ENCODE assay signal across 8 cellular contexts in the genomic region with DNA sequence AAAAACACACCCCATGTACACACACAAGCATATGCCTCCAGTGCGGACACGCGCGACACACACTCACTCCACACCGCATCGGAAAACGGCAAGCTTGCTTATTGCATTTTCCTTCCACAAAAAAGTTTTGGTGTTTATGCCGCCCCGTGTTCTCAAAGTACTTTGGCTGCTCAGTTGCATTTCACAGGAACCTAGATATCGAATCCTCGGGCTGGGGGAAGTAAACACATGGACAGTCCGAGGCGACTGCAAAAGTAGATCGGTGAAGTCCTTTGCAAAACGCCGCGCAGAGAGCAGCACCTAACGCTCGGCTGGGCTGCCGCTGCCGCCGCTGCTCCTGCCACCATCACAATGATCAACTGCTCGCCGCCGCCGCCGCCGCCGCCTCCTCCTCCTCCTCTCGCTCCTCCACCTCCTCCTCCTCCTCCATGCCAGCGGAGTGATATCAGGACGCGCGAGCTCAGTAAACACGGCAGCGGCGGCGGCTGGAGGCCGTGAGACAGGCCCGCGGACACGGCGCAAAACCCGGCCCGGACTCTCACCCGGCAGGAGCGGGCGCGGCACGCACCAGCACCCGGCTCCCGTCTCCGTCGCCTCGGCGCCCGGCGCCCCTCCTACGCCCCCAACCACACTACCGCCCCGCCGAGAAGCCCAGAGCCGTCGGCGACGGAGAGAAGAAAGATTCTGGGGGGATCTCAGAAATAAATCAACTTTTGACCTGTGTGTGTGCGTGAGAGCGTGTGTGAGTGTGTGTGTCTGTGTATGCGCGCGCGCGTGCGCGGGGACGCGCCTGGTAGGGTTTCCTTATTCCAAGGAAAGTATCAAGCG. TPM values are rescaled to one million over a fixed set of nuclear protein-coding genes. Genes with fewer than 3 reads are reported as not detected.
DNase-seq lines count a peak whose midpoint lies in the region; ATAC-seq and TF ChIP-seq lines count a peak whose summit lies in the region.

MAML3 (minus strand) TSS at position 441 of the 828 bp plus-strand sequence. CDS start 857 bp downstream, outside the sequence.

- no peak within 1 kb of the TSS for H4K91ac ChIP-seq in neuronal stem cell (ENCODE audit: low read depth, low read length, poor library complexity)

- peak within 1 kb of the TSS; percentile 97 for H2BK120ac ChIP-seq in neuronal stem cell (ENCODE audit: low read depth, low read length)

- CTCF ChIA-PET in HCT116 (lab: Charles Lee), result interaction anchor here (0.8 to 1.4 kb wide), 3 partner anchors 96 to 99 kb away, joined by 3 to 6 read pairs (median 5); no protein-coding TSS in a partner anchor
- CTCF ChIA-PET in activated naive CD4-positive, alpha-beta T cell treated with anti-CD3 and anti-CD28 coated beads, Interleukin-2, amount 10 ng/mL, durations not matched to agents 7 days and 5 days (lab: Charles Lee), result interaction anchor here (1.0 to 1.4 kb wide), 3 partner anchors 55 to 100 kb away, joined by 3 to 4 read pairs (median 3); no protein-coding TSS in a partner anchor

- no peak for TF ChIP-seq RAD21 in HCT116 (IDR thresholded peaks at IDR 0.05; ENCODE audit: low read depth)

- TF ChIP-seq CTCF in HCT116 (IDR thresholded peaks at IDR 0.05 in 2 of 3, conservative IDR thresholded peaks at IDR 0.05 in 1 of 3; ENCODE audit: borderline replicate concordance in 1 of 3, insufficient read depth in 1 of 3, low read depth in 2 of 3, low read length in 2 of 3) (no peak), gastroesophageal sphincter (IDR thresholded peaks at IDR 0.05) (peak in 1 of 4 experiments; percentile 15), stomach (IDR thresholded peaks at IDR 0.05) (no peak)

- POLR2A ChIA-PET in HCT116 (lab: Charles Lee), result interaction anchor here (0.6 to 1.7 kb wide), 6 partner anchors 37 to 99 kb away, joined by 3 to 8 read pairs (median 4); no protein-coding TSS in a partner anchor

- BruUV-seq in HCT116 (replicated peaks; lab: Mats Ljungman, UMichigan), result TSS peak; percentile 56

- H2AFZ ChIP-seq in HCT116 (ENCODE audit: low read depth, low read length, poor library complexity, severe bottlenecking), result peak within 1 kb of the TSS; percentile 88
- H2AFZ ChIP-seq in neuronal stem cell (ENCODE audit: low read length), result peak within 1 kb of the TSS; percentile 85

- H3K9me3 ChIP-seq in HCT116 (ENCODE audit: control insufficient read depth in 1 of 2, insufficient read depth in 1 of 2, low read depth in 1 of 2, low read length in 2 of 2) (no peaks in the 10 kb centered on the region), SK-N-MC (ENCODE audit: low read depth, low read length) (no peaks in the 10 kb centered on the region), gastroesophageal sphincter (no peaks in the 10 kb centered on the region), neuronal stem cell (replicated peaks in 1 of 2; ENCODE audit: control insufficient read depth in 2 of 2, insufficient read depth in 1 of 2, low read depth in 1 of 2, low read length in 2 of 2) (no peaks in the 10 kb centered on the region), stomach (no peaks in the 10 kb centered on the region)

- H2BK5ac ChIP-seq in neuronal stem cell (ENCODE audit: low read length), result peak within 1 kb of the TSS; percentile 98

- peak within 1 kb of the TSS; percentile 87 for H2BK15ac ChIP-seq in neuronal stem cell (ENCODE audit: low read length)

- no peak within 1 kb of the TSS for H3K4ac ChIP-seq in neuronal stem cell (ENCODE audit: low read length)

- H3K27me3 Mint-ChIP-seq in activated naive CD4-positive, alpha-beta T cell treated with anti-CD3 and anti-CD28 coated beads, Interleukin-2, amount 10 ng/mL, durations not matched to agents 7 days and 5 days, result peaks cover 83% of the 10 kb centered on the region

- no peaks in the 10 kb centered on the region for H3K79me2 ChIP-seq in HCT116 (ENCODE audit: insufficient read depth, low read length)

- H3K4me2 ChIP-seq in HCT116 (ENCODE audit: low read length), result peak within 1 kb of the TSS; percentile 97
- peak within 1 kb of the TSS; percentile 87 for H3K4me2 ChIP-seq in neuronal stem cell (ENCODE audit: insufficient read depth, low read length, poor library complexity, severe bottlenecking)

- TF ChIP-seq EP300 in gastroesophageal sphincter (IDR thresholded peaks at IDR 0.05) (no peak), stomach (IDR thresholded peaks at IDR 0.05) (no peak)

- H3K4me3 ChIP-seq in HCT116 (replicated peaks in 1 of 2; ENCODE audit: low read depth in 1 of 2, low read length in 2 of 2), result peak within 1 kb of the TSS; percentile 70 to 80
- H3K4me3 ChIP-seq in SK-N-MC, result peak within 1 kb of the TSS; percentile 89
- peak within 1 kb of the TSS; percentile 59 to 86 for H3K4me3 ChIP-seq in gastroesophageal sphincter
- peak within 1 kb of the TSS; percentile 97 to 98 for H3K4me3 ChIP-seq in neuronal stem cell (ENCODE audit: low read length in 2 of 2)
- peak within 1 kb of the TSS; percentile 68 to 81 (median 74) for H3K4me3 ChIP-seq in stomach

- H3K23ac ChIP-seq in neuronal stem cell (ENCODE audit: low read depth, low read length, poor library complexity), result peak within 1 kb of the TSS; percentile 97

- no peak within 1 kb of the TSS for H2BK12ac ChIP-seq in neuronal stem cell (ENCODE audit: low read length)

- peak within 1 kb of the TSS; percentile 76 for H3K4me3 Mint-ChIP-seq in activated naive CD4-positive, alpha-beta T cell treated with anti-CD3 and anti-CD28 coated beads, Interleukin-2, amount 10 ng/mL, durations not matched to agents 7 days and 5 days

- H3K27me3 ChIP-seq in HCT116 (ENCODE audit: insufficient read depth, low read length) (no peaks in the 10 kb centered on the region), gastroesophageal sphincter (no peaks in the 10 kb centered on the region), neuronal stem cell (ENCODE audit: control insufficient read depth in 3 of 3, insufficient read depth in 3 of 3, low read depth in 1 of 3, low read length in 3 of 3) (no peaks in the 10 kb centered on the region), stomach (no peaks in the 10 kb centered on the region)

- H3K36me3 Mint-ChIP-seq in activated naive CD4-positive, alpha-beta T cell treated with anti-CD3 and anti-CD28 coated beads, Interleukin-2, amount 10 ng/mL, durations not matched to agents 7 days and 5 days, result no peaks in the 10 kb centered on the region

- H3K9ac ChIP-seq in HCT116 (ENCODE audit: low read length) (peak within 1 kb of the TSS; percentile 69), SK-N-MC (ENCODE audit: insufficient read length) (peak within 1 kb of the TSS; percentile 83), neuronal stem cell (ENCODE audit: low read depth, low read length, poor library complexity) (peak within 1 kb of the TSS; percentile 97)

- H3K36me3 ChIP-seq in HCT116 (ENCODE audit: control insufficient read depth in 1 of 2, insufficient read depth in 2 of 2, low read length in 2 of 2) (no peaks in the 10 kb centered on the region), SK-N-MC (ENCODE audit: insufficient read depth, low read length) (no peaks in the 10 kb centered on the region), gastroesophageal sphincter (no peaks in the 10 kb centered on the region), neuronal stem cell (replicated peaks in 1 of 2; ENCODE audit: control insufficient read depth in 2 of 2, insufficient read depth in 2 of 2, low read length in 2 of 2) (no peaks in the 10 kb centered on the region), stomach (no peaks in the 10 kb centered on the region)

- in situ Hi-C loops in Caki2 (cut with HindIII; ENCODE audit: low pct_unique_long_range_greater_than_20kb, low sequenced_read_pairs), result loop anchor here (10.0 kb wide), 1 partner anchor 101 kb away; no protein-coding TSS in a partner anchor

- H3K27ac Mint-ChIP-seq in activated naive CD4-positive, alpha-beta T cell treated with anti-CD3 and anti-CD28 coated beads, Interleukin-2, amount 10 ng/mL, durations not matched to agents 7 days and 5 days, result peak within 1 kb of the TSS; percentile 80

- H3K9me2 ChIP-seq in HCT116 (ENCODE audit: insufficient read depth), result no peaks in the 10 kb centered on the region

- H3K14ac ChIP-seq in neuronal stem cell (ENCODE audit: low read length), result peak within 1 kb of the TSS; percentile 99

- peak; percentile 93 for DNase-seq in Caki2 (ENCODE audit: low read depth)
- peak; percentile 90 for DNase-seq in HCT116 (ENCODE audit: low read depth, low spot score)
- peak; percentile 97 for DNase-seq in NCI-H1092 treated with DMSO at 0.1 percent for 48 hours (lab: John Stamatoyannopoulos, UW)
- no peak for DNase-seq in SK-N-MC (ENCODE audit: low read depth, low spot score)
- DNase-seq in activated naive CD4-positive, alpha-beta T cell treated with anti-CD3 and anti-CD28 coated beads, Interleukin-2, amount 10 ng/mL, durations not matched to agents 7 days and 5 days, result peak; percentile 90
- DNase-seq in neuronal stem cell (ENCODE audit: low spot score), result peak; percentile 93
- DNase-seq in stomach, result peak; percentile 96

- peak within 1 kb of the TSS; percentile 98 for H3K18ac ChIP-seq in neuronal stem cell (ENCODE audit: low read length)

- H3K9me3 Mint-ChIP-seq in activated naive CD4-positive, alpha-beta T cell treated with anti-CD3 and anti-CD28 coated beads, Interleukin-2, amount 10 ng/mL, durations not matched to agents 7 days and 5 days, result no peaks in the 10 kb centered on the region

- WGBS in gastroesophageal sphincter (ENCODE audit: low coverage in 1 of 2), 2 donors, result 0% methylated on average over 13 to 28 of the region's 78 CpGs
- no CpG with 5 or more reads among the region's 78 CpGs for WGBS in neuronal stem cell (ENCODE audit: extremely low coverage in 2 of 2, insufficient read length in 2 of 2, insufficient replicate concordance in 1 of 2), 2 donors
- 0 to 1% (median 1%) methylated on average over 61 to 78 of the region's 78 CpGs for WGBS in stomach, 5 donors

- H2AK5ac ChIP-seq in neuronal stem cell (ENCODE audit: low read depth, low read length), result peak within 1 kb of the TSS; percentile 92

- intact Hi-C loops in HCT116 (cut with micrococcal nuclease) (loop anchor here (1.0 to 5.0 kb wide), 5 partner anchors 57 to 497 kb away; no protein-coding TSS in a partner anchor), stomach (cut with DNase I; ENCODE audit: low total_unique reads) (loop anchor here (5.0 kb wide), 1 partner anchor 98 kb away; no protein-coding TSS in a partner anchor)

- H3K79me1 ChIP-seq in neuronal stem cell (ENCODE audit: low read depth, low read length), result peaks cover 4% of the 10 kb centered on the region

- no peak for TF ChIP-seq POLR2A in HCT116 (IDR thresholded peaks at IDR 0.05; ENCODE audit: borderline replicate concordance, extremely low read depth, insufficient read depth, insufficient read length)
- TF ChIP-seq POLR2A in gastroesophageal sphincter (IDR thresholded peaks at IDR 0.05), result peak; percentile 65 to 81
- TF ChIP-seq POLR2A in stomach (IDR thresholded peaks at IDR 0.05), result peak in 2 of 4 donors; percentile 36 to 57

- peaks cover 8 to 30% of the 10 kb centered on the region in 2 experiments for H3K4me1 ChIP-seq in HCT116 (ENCODE audit: control insufficient read depth in 1 of 2, insufficient read depth in 2 of 2, low read length in 2 of 2)
- peaks cover 0 to 33% (median 3%) of the 10 kb centered on the region in 3 donors for H3K4me1 ChIP-seq in gastroesophageal sphincter
- H3K4me1 ChIP-seq in neuronal stem cell (ENCODE audit: control insufficient read depth in 2 of 2, insufficient read depth in 1 of 2, low read depth in 1 of 2, low read length in 2 of 2), result peaks cover 3 to 9% of the 10 kb centered on the region in 2 donors
- peaks cover 0 to 44% (median 32%) of the 10 kb centered on the region in 4 donors for H3K4me1 ChIP-seq in stomach

- H4K20me1 ChIP-seq in HCT116 (ENCODE audit: insufficient read depth), result no peaks in the 10 kb centered on the region

- peak; percentile 41 for ATAC-seq in HCT116
- ATAC-seq in gastroesophageal sphincter, result peak; percentile 69

- H3K27ac ChIP-seq in HCT116 (ENCODE audit: low read depth, low read length) (peak within 1 kb of the TSS; percentile 28; the same call in 1 of the 2 replicates), SK-N-MC (peak within 1 kb of the TSS; percentile 79), gastroesophageal sphincter (peak within 1 kb of the TSS; percentile 84 to 100 (median 98)), neuronal stem cell (replicated peaks; ENCODE audit: low read length) (peak within 1 kb of the TSS; percentile 77), stomach (peak within 1 kb of the TSS; percentile 97 to 100 (median 98))

- H3K4me1 Mint-ChIP-seq in activated naive CD4-positive, alpha-beta T cell treated with anti-CD3 and anti-CD28 coated beads, Interleukin-2, amount 10 ng/mL, durations not matched to agents 7 days and 5 days, result peaks cover 53% of the 10 kb centered on the region

- RAD21 ChIA-PET in HCT116 (lab: Charles Lee; ENCODE audit: low non-redundant PET in 1 of 2, low total read pairs in 2 of 2, uncharacterized antibody in 2 of 2, unreplicated experiment in 2 of 2), result interaction anchor here in 1 of 2 experiments (0.6 kb wide), 1 partner anchor 102 kb away, joined by 3 read pairs; no protein-coding TSS in a partner anchor

- H4K8ac ChIP-seq in neuronal stem cell (ENCODE audit: low read depth, low read length), result no peak within 1 kb of the TSS

RNA-seq across cellular contexts. Expression of gene MAML3, which starts in this region (rescaled TPM):
- 0.20 and 0.61 TPM in 2 replicates for total RNA-seq in Caki2 (2014; rRNA removed; shearing (Covaris generic); ENCODE audit: low replicate concordance)
- 3.1 TPM for total RNA-seq in HCT116 (2021; ENCODE audit: unreplicated experiment)
- 2.6 and 3.1 TPM in 2 replicates for polyA plus RNA-seq in HCT116 (2012)
- 10 to 100 TPM in 1 of 4 donors, 1 to 10 TPM in 3; 5.3 to 10.6 (median 9.3) TPM for total RNA-seq in gastroesophageal sphincter
- polyA plus RNA-seq in neuronal stem cell (2013, experiment 1 of 2), result 12.3 TPM
- 12.9 TPM for polyA plus RNA-seq in neuronal stem cell (2013, experiment 2 of 2)
- total RNA-seq in stomach, result 10 to 100 TPM in 4 of 5 donors, 1 to 10 TPM in 1; 6.6 to 20.3 (median 13.4) TPM
- polyA plus RNA-seq in stomach, result 1 to 10 TPM; 1.7 to 2.4 (median 2.2) TPM

Comparison
In these comparisons a context has a peak if more than half of its experiments do, and no peak if none do; other contexts are left out.
1. Peak in DNase-seq in Caki2; RNA of the gene not detected or under 1 TPM.
2. H3K27ac ChIP-seq: peak in every context shown above with its lines; median percentile 98 in gastroesophageal sphincter; 98 in stomach; 79 in SK-N-MC; 77 in neuronal stem cell; 28 in HCT116.